ENCODE assay signal across 8 cellular contexts in genomic region chr14:36320210-36321003, GRCh38. TPM values are rescaled to one million over a fixed set of nuclear protein-coding genes. Genes with fewer than 3 reads are reported as not detected.
A peak's percentile ranks its signal among the peaks of the same experiment; 100 is the strongest.
DNase-seq lines count a peak whose midpoint lies in the region; TF ChIP-seq lines count a peak whose summit lies in the region.

MBIP (minus strand) TSS chr14:36320637; CDS start chr14:36320588, 49 bp downstream.

- H3K27me3 ChIP-seq in HAP-1 (ENCODE audit: low read depth), result no peaks in the 10 kb centered on the region
- no peaks in the 10 kb centered on the region for H3K27me3 ChIP-seq in MM.1S (replicated peaks; ENCODE audit: insufficient read depth, low read length)
- no peaks in the 10 kb centered on the region for H3K27me3 ChIP-seq in stomach smooth muscle (ENCODE audit: control insufficient read depth in 1 of 2, insufficient read depth in 2 of 2, low read length in 2 of 2)

- H3K4me1 ChIP-seq in HAP-1, result peaks cover 21% of the 10 kb centered on the region
- no peaks in the 10 kb centered on the region for H3K4me1 ChIP-seq in MM.1S (ENCODE audit: low read length)
- no peaks in the 10 kb centered on the region for H3K4me1 ChIP-seq in stomach smooth muscle (ENCODE audit: control insufficient read depth, insufficient read depth, low read length)

- peaks cover 29% of the 10 kb centered on the region for H3K4me1 Mint-ChIP-seq in neural crest cell

- H2AFZ ChIP-seq in MM.1S (ENCODE audit: low read length), result peak within 1 kb of the TSS; percentile 89

- H3K4me3 ChIP-seq in HAP-1 (peak within 1 kb of the TSS; percentile 81), MM.1S (ENCODE audit: low read length) (peak within 1 kb of the TSS; percentile 89), foreskin fibroblast (ENCODE audit: low read depth in 1 of 2, low read length in 2 of 2) (peak within 1 kb of the TSS; percentile 88 to 93), stomach smooth muscle (ENCODE audit: low read length in 2 of 2) (peak within 1 kb of the TSS; percentile 91 to 97)

- peak within 1 kb of the TSS; percentile 95 for H3K4me3 Mint-ChIP-seq in neural crest cell

- peak within 1 kb of the TSS; percentile 49 for H3K4me2 ChIP-seq in MM.1S (ENCODE audit: low read depth, low read length)

- H3K36me3 Mint-ChIP-seq in neural crest cell (ENCODE audit: low read depth), result no peaks in the 10 kb centered on the region

- in situ Hi-C loops in HAP-1 (cut with MboI; ENCODE audit: low sequenced_read_pairs), result no loop called here

- H3K9me3 Mint-ChIP-seq in neural crest cell, result peaks cover 3% of the 10 kb centered on the region

- no peaks in the 10 kb centered on the region for H3K36me3 ChIP-seq in HAP-1 (replicated peaks)
- no peaks in the 10 kb centered on the region for H3K36me3 ChIP-seq in MM.1S (replicated peaks; ENCODE audit: insufficient read depth, low read length)
- H3K36me3 ChIP-seq in stomach smooth muscle (ENCODE audit: control insufficient read depth in 2 of 2, insufficient read depth in 2 of 2, low read length in 2 of 2), result no peaks in the 10 kb centered on the region

- H3K9ac ChIP-seq in MM.1S (ENCODE audit: low read length) (peak within 1 kb of the TSS; percentile 85), stomach smooth muscle (ENCODE audit: low read length in 2 of 2) (peak within 1 kb of the TSS; percentile 88 to 93)

- H3K9me3 ChIP-seq in HAP-1 (no peaks in the 10 kb centered on the region), MM.1S (replicated peaks; ENCODE audit: insufficient read depth, low read length) (no peaks in the 10 kb centered on the region), stomach smooth muscle (ENCODE audit: control insufficient read depth in 2 of 2, low read length in 2 of 2) (no peaks in the 10 kb centered on the region)

- H3K79me2 ChIP-seq in MM.1S (ENCODE audit: low read length), result peaks cover 47% of the 10 kb centered on the region

- TF ChIP-seq CTCF in MM.1S (IDR thresholded peaks at IDR 0.05; ENCODE audit: low read length) (no peak), foreskin fibroblast (IDR thresholded peaks at IDR 0.05; ENCODE audit: low read depth, low read length) (no peak), neural crest cell (conservative IDR thresholded peaks at IDR 0.05) (no peak)

- H3K27ac ChIP-seq in MM.1S (ENCODE audit: low read length) (peak within 1 kb of the TSS; percentile 65), stomach smooth muscle (ENCODE audit: low read length) (peak within 1 kb of the TSS; percentile 53)

- peak within 1 kb of the TSS; percentile 95 for H3K27ac Mint-ChIP-seq in neural crest cell (ENCODE audit: unreplicated experiment)

- no peaks in the 10 kb centered on the region for H3F3A ChIP-seq in MM.1S (ENCODE audit: insufficient read depth, low read length)

- no peaks in the 10 kb centered on the region for H4K20me1 ChIP-seq in MM.1S (ENCODE audit: insufficient read depth, low read length)

- H3K9me2 ChIP-seq in MM.1S (replicated peaks; ENCODE audit: insufficient read depth, low read length), result no peaks in the 10 kb centered on the region

- peak; percentile 95 for DNase-seq in ELF-1 (ENCODE audit: low read depth, low spot score)
- peak; percentile 94 to 97 for DNase-seq in HAP-1 (ENCODE audit: low spot score in 2 of 2)
- peak; percentile 94 for DNase-seq in MM.1S
- DNase-seq in SIG-M5 (lab: John Stamatoyannopoulos, UW), result peak; percentile 25
- DNase-seq in activated gamma-delta T cell (lab: John Stamatoyannopoulos, UW), result peak; percentile 11
- DNase-seq in foreskin fibroblast, result peak; percentile 94 to 98
- peak; percentile 72 for DNase-seq in neural crest cell (ENCODE audit: low read depth, low spot score)

- H3K27me3 Mint-ChIP-seq in neural crest cell (ENCODE audit: low read depth), result peaks cover 39% of the 10 kb centered on the region

RNA-seq across cellular contexts. Expression of gene MBIP, which starts in this region (rescaled TPM):
- total RNA-seq in neural crest cell, result 29.5 and 35.4 TPM in 2 replicates

Comparison
In these comparisons a context has a peak if more than half of its experiments do, and no peak if none do; other contexts are left out.
1. Peak in every context shown above with its lines: DNase-seq, H3K4me3 ChIP-seq and H3K27ac ChIP-seq.
2. DNase-seq: peak in every context shown above with its lines; median percentile 96 in foreskin fibroblast; 96 in HAP-1; 95 in ELF-1; 94 in MM.1S; 72 in neural crest cell; 25 in SIG-M5; 11 in activated gamma-delta T cell.